In the genomic region with DNA sequence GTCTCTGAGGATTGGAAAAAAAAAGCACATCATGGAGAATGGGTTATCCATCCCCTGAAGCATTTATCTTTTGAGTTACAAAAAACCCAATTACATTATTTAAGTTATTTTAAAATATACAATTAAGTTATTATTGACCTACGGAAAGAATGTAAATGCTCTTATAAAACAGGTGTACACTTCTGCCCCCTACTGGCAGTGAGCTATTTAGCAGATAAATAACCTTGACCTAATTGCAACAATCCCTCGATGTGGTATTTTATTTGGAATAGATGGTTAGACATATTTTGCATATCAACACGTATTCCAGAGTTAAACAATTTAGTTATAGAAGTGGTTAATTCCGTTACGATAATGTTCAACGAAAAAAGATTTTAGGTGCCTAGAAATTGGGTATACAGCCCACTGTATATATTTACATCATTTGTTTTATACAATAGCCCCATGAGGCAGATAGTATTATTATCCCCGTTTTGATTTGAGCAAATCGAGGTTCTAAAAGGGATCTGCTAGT, we compare ENCODE assay signal across 8 cellular contexts. TPM values are rescaled to one million over a fixed set of nuclear protein-coding genes. Genes with fewer than 3 reads are reported as not detected.
A peak's percentile ranks its signal among the peaks of the same experiment; 100 is the strongest.
DNase-seq lines count a peak whose midpoint lies in the region; ATAC-seq and TF ChIP-seq lines count a peak whose summit lies in the region.

No MANE protein-coding gene starts in this region.

- DNase-seq in NCI-H146 (lab: John Stamatoyannopoulos, UW) (peak; percentile 1), NCI-H146 treated with DMSO at 0.1 percent for 48 hours (lab: John Stamatoyannopoulos, UW; ENCODE audit: unreplicated experiment) (no peak), HFFc6 (peak; percentile 28), Panc1 (ENCODE audit: low read depth, low spot score) (no peak), endothelial cell (ENCODE audit: low spot score) (peak; percentile 25), osteocyte (ENCODE audit: extremely low spot score, unreplicated experiment) (no peak), dedifferentiated amniotic fluid mesenchymal stem cell (ENCODE audit: extremely low spot score) (no peak)

- H3K4me1 Mint-ChIP-seq in HFFc6 (ENCODE audit: low read depth), result peaks cover 43% of the 10 kb centered on the region
- peaks cover 12% of the 10 kb centered on the region for H3K4me1 Mint-ChIP-seq in endothelial cell (ENCODE audit: unreplicated experiment)
- peaks cover 46% of the 10 kb centered on the region for H3K4me1 Mint-ChIP-seq in osteocyte (ENCODE audit: unreplicated experiment)

- no peaks in the 10 kb centered on the region for H3K36me3 Mint-ChIP-seq in HFFc6 (ENCODE audit: low read depth)
- H3K36me3 Mint-ChIP-seq in endothelial cell (ENCODE audit: low read depth, unreplicated experiment), result peaks cover 4% of the 10 kb centered on the region
- H3K36me3 Mint-ChIP-seq in osteocyte (ENCODE audit: unreplicated experiment), result no peaks in the 10 kb centered on the region

- no peaks in the 10 kb centered on the region for H3K36me3 ChIP-seq in Panc1 (ENCODE audit: control insufficient read depth, insufficient read depth, low read length)

- ATAC-seq in Panc1 (no peak), GM18870 (IDR thresholded peaks at IDR 0.05; ENCODE audit: unreplicated experiment) (no peak)

- H3K4me3 Mint-ChIP-seq in HFFc6, result no peak overlapping the region
- no peak overlapping the region for H3K4me3 Mint-ChIP-seq in endothelial cell (ENCODE audit: unreplicated experiment)
- no peak overlapping the region for H3K4me3 Mint-ChIP-seq in osteocyte (ENCODE audit: unreplicated experiment)

- peaks cover 8% of the 10 kb centered on the region for H3K4me1 ChIP-seq in Panc1 (ENCODE audit: control insufficient read depth, insufficient read depth, low read length)

- H3K27me3 ChIP-seq in Panc1 (ENCODE audit: control insufficient read depth, insufficient read depth, low read length), result no peaks in the 10 kb centered on the region

- no peak overlapping the region for H3K4me3 ChIP-seq in Panc1 (ENCODE audit: low read depth in 2 of 2, low read length in 2 of 2)

- POLR2A ChIA-PET in Panc1 (lab: Charles Lee), result no interaction called here

- no peaks in the 10 kb centered on the region for H3K9me3 ChIP-seq in Panc1 (ENCODE audit: control insufficient read depth, insufficient read depth, low read depth, low read length)

- TF ChIP-seq CTCF in HFFc6 (IDR thresholded peaks at IDR 0.05) (peak; percentile 92), Panc1 (IDR thresholded peaks at IDR 0.05) (peak; percentile 76; the same call in 1 of the 2 replicates), endothelial cell (IDR thresholded peaks at IDR 0.05; ENCODE audit: unreplicated experiment) (peak; percentile 81), osteocyte (IDR thresholded peaks at IDR 0.05) (peak; percentile 69)

- intact Hi-C loops in Panc1 (cut with micrococcal nuclease; ENCODE audit: unreplicated experiment), result no loop called here

- H3K27ac ChIP-seq in Panc1 (ENCODE audit: low read length), result no peak overlapping the region

- H3K27me3 Mint-ChIP-seq in HFFc6 (ENCODE audit: insufficient read depth), result peaks cover 2% of the 10 kb centered on the region; the same call in 1 of the 2 replicates
- no peaks in the 10 kb centered on the region for H3K27me3 Mint-ChIP-seq in endothelial cell (ENCODE audit: unreplicated experiment)
- no peaks in the 10 kb centered on the region for H3K27me3 Mint-ChIP-seq in osteocyte (ENCODE audit: unreplicated experiment)

- in situ Hi-C loops in Panc1 (cut with HindIII; ENCODE audit: low pct_unique_long_range_greater_than_20kb, low sequenced_read_pairs), result no loop called here

- CTCF ChIA-PET in Panc1 (lab: Charles Lee), result interaction anchor here (0.7 kb wide), 2 partner anchors 204 to 772 kb away, joined by 3 read pairs; no protein-coding TSS in a partner anchor

- H3K9me3 Mint-ChIP-seq in HFFc6 (no peaks in the 10 kb centered on the region), endothelial cell (ENCODE audit: unreplicated experiment) (no peaks in the 10 kb centered on the region), osteocyte (ENCODE audit: unreplicated experiment) (no peaks in the 10 kb centered on the region)

- BruUV-seq in Panc1 (replicated peaks; lab: Mats Ljungman, UMichigan), result no TSS peak

- H3K27ac Mint-ChIP-seq in HFFc6 (peak overlapping the region; percentile 72), endothelial cell (ENCODE audit: unreplicated experiment) (no peak overlapping the region), osteocyte (ENCODE audit: unreplicated experiment) (peak overlapping the region; percentile 86)

RNA-seq across cellular contexts. Expression of gene DAW1, which starts 9.1 kb away (rescaled TPM):
- under 1 TPM in 4 of 6 experiments, not detected in 2; 0.12 to 0.39 (median 0.20) TPM for total RNA-seq in HFFc6 (2021; fragmentation: NEBNext Ultra II Directional; extraction: Animal tissue kit (Norgen Biotek cat#: 25700))
- 0.26 TPM for total RNA-seq in Panc1 (2021; ENCODE audit: unreplicated experiment)
- polyA plus RNA-seq in Panc1 (2012; ENCODE audit: insufficient read length), result not detected
- 1.6 TPM for total RNA-seq in endothelial cell (ENCODE audit: unreplicated experiment)
- not detected in 2 replicates for total RNA-seq in osteocyte

RNA-seq across cellular contexts. Expression of gene CCL20, which starts 48.6 kb away (rescaled TPM):
- not detected for total RNA-seq in HFFc6 (2021; fragmentation: NEBNext Ultra II Directional; extraction: Animal tissue kit (Norgen Biotek cat#: 25700))
- total RNA-seq in Panc1 (2021; ENCODE audit: unreplicated experiment), result not detected
- polyA plus RNA-seq in Panc1 (2012; ENCODE audit: insufficient read length), result not detected
- total RNA-seq in endothelial cell (ENCODE audit: unreplicated experiment), result not detected
- not detected in 2 replicates for total RNA-seq in osteocyte

Comparison
In these comparisons a context has a peak if more than half of its experiments do, and no peak if none do; other contexts are left out.
1. DNase-seq: peak in NCI-H146 (single experiment), HFFc6 (single experiment) and endothelial cell (single experiment); none in NCI-H146 treated with DMSO at 0.1 percent for 48 hours (single experiment), Panc1 (single experiment), osteocyte (single experiment) and dedifferentiated amniotic fluid mesenchymal stem cell (single experiment).
2. Peak in every context shown above with its lines, with median percentiles within 50 percentile points of each other: CTCF ChIP-seq.